22 cellular contexts compared by ENCODE assay signal in genomic region chr10:66783296-66783695, GRCh38.
A peak's percentile ranks its signal among the peaks of the same experiment; 100 is the strongest.
DNase-seq lines count a peak whose midpoint lies in the region; ATAC-seq and TF ChIP-seq lines count a peak whose summit lies in the region.
"Had no signal": no experiment of that assay in that cellular context is flagged by ENCODE, and none has a peak within 500 bp of the region (broad histone marks: within the 10 kb centered on the region; RNA-seq: fewer than 3 reads in every experiment).

No MANE protein-coding gene starts in this region.

- H3K4me3 ChIP-seq in RWPE2 (ENCODE audit: severe bottlenecking): no peak overlapping the region
- H3K4me3 ChIP-seq in fibroblast of the aortic adventitia (ENCODE audit: low read depth, low read length): no peak overlapping the region
- no peak overlapping the region for H3K4me3 ChIP-seq in skeletal muscle cell (ENCODE audit: low read depth, low read length)
- H3K4me3 ChIP-seq: tibial nerve had no signal

- H3K27ac ChIP-seq in RWPE2 (ENCODE audit: poor library complexity, severe bottlenecking): no peak overlapping the region
- H3K27ac ChIP-seq: tibial nerve had no signal

- intact Hi-C loops in activated T-helper 2 cell treated with anti-CD3 and anti-CD28 coated beads, Interferon-gamma antibody, Interleukin-2, Interleukin-4, amounts not matched to agents 10 μg/mL and 5 μg/mL and 100 μg/mL, durations not matched to agents 14 hours and 24 hours and 36 hours (cut with micrococcal nuclease): no loop called here

- ATAC-seq in RWPE2 (ENCODE audit: low read depth) (peak; percentile 35; the same call in 1 of the 3 replicates), GM21619 (IDR thresholded peaks at IDR 0.05; ENCODE audit: unreplicated experiment) (no peak), HG03196 (IDR thresholded peaks at IDR 0.05; ENCODE audit: unreplicated experiment) (no peak)
- ATAC-seq: activated CD8-positive, alpha-beta memory T cell treated with anti-CD3 and anti-CD28 coated beads, Interleukin-2, amount 10 ng/mL, durations not matched to agents 7 days and 5 days; left cardiac atrium; natural killer cell treated with Interleukin-12 subunit alpha and Interleukin-12 subunit beta and Interleukin-15 and Interleukin-18, amount 100 ng/mL, for 72 hours; stimulated activated naive CD8-positive, alpha-beta T cell treated with anti-CD3 and anti-CD28 coated beads, Interleukin-15, Interleukin-2, amounts not matched to agents 100 U/mL and 50 U/mL, for 24 hours had no signal

- H3K9me3 Mint-ChIP-seq in activated T-helper 2 cell treated with anti-CD3 and anti-CD28 coated beads, Interferon-gamma antibody, Interleukin-2, Interleukin-4, amounts not matched to agents 10 μg/mL and 5 μg/mL and 100 μg/mL, durations not matched to agents 14 hours and 24 hours and 36 hours: no peaks in the 10 kb centered on the region
- H3K9me3 Mint-ChIP-seq: activated CD4-positive, alpha-beta T cell treated with anti-CD3 and anti-CD28 coated beads, Interleukin-2, amount 10 ng/mL, durations not matched to agents 24 days and 14 days; activated naive CD8-positive, alpha-beta T cell treated with anti-CD3 and anti-CD28 coated beads, Interleukin-2, amount 10 ng/mL, durations not matched to agents 7 days and 5 days had no signal

- H3K4me1 ChIP-seq in RWPE2 (ENCODE audit: insufficient read depth, poor library complexity, severe bottlenecking): no peaks in the 10 kb centered on the region
- H3K4me1 ChIP-seq: tibial nerve had no signal

- TF ChIP-seq CTCF in RWPE2 (IDR thresholded peaks at IDR 0.05; ENCODE audit: poor library complexity, severe bottlenecking): no peak
- no peak for TF ChIP-seq CTCF in fibroblast of the aortic adventitia (IDR thresholded peaks at IDR 0.05; ENCODE audit: insufficient read depth, low read length)

- no peaks in the 10 kb centered on the region for H3K36me3 Mint-ChIP-seq in activated T-helper 2 cell treated with anti-CD3 and anti-CD28 coated beads, Interferon-gamma antibody, Interleukin-2, Interleukin-4, amounts not matched to agents 10 μg/mL and 5 μg/mL and 100 μg/mL, durations not matched to agents 14 hours and 24 hours and 36 hours (ENCODE audit: low read depth)
- H3K36me3 Mint-ChIP-seq: activated CD8-positive, alpha-beta memory T cell treated with anti-CD3 and anti-CD28 coated beads, Interleukin-2, amount 10 ng/mL, durations not matched to agents 7 days and 5 days; activated naive CD8-positive, alpha-beta T cell treated with anti-CD3 and anti-CD28 coated beads, Interleukin-2, amount 10 ng/mL, durations not matched to agents 7 days and 5 days; natural killer cell treated with Interleukin-12 subunit alpha and Interleukin-12 subunit beta and Interleukin-15 and Interleukin-18, amount 100 ng/mL, for 72 hours had no signal

- peak; percentile 45 for DNase-seq in GM03348 (ENCODE audit: low spot score)
- DNase-seq in RWPE2 (ENCODE audit: low spot score): no peak
- peak; percentile 24 for DNase-seq in fibroblast of the aortic adventitia (ENCODE audit: low read depth)
- peak; percentile 49 for DNase-seq in skeletal muscle cell (ENCODE audit: low read depth)
- DNase-seq in activated T-helper 2 cell treated with anti-CD3 and anti-CD28 coated beads, Interferon-gamma antibody, Interleukin-2, Interleukin-4, amounts not matched to agents 10 μg/mL and 5 μg/mL and 100 μg/mL, durations not matched to agents 14 hours and 24 hours and 36 hours (ENCODE audit: low spot score): no peak
- no peak for DNase-seq in HCEC 1CT
- DNase-seq: activated CD4-positive, alpha-beta T cell treated with anti-CD3 and anti-CD28 coated beads, Interleukin-2, amount 10 ng/mL, durations not matched to agents 24 days and 14 days; activated CD8-positive, alpha-beta memory T cell treated with anti-CD3 and anti-CD28 coated beads, Interleukin-2, amount 10 ng/mL, durations not matched to agents 7 days and 5 days; activated naive CD8-positive, alpha-beta T cell treated with anti-CD3 and anti-CD28 coated beads, Interleukin-2, amount 10 ng/mL, durations not matched to agents 7 days and 5 days; DMS53; left cardiac atrium; NCI-H1436 treated with DMSO at 0.1 percent for 48 hours; NCI-H2171; NCI-H526; small intestine; stimulated activated CD4-positive, alpha-beta T cell treated with anti-CD3 and anti-CD28 coated beads, Interleukin-2, amount 100 ng/mL, for 48 hours; stimulated activated naive CD8-positive, alpha-beta T cell treated with anti-CD3 and anti-CD28 coated beads, Interleukin-15, Interleukin-2, amounts not matched to agents 100 U/mL and 50 U/mL, for 24 hours had no signal

- no peaks in the 10 kb centered on the region for H3K27me3 Mint-ChIP-seq in activated T-helper 2 cell treated with anti-CD3 and anti-CD28 coated beads, Interferon-gamma antibody, Interleukin-2, Interleukin-4, amounts not matched to agents 10 μg/mL and 5 μg/mL and 100 μg/mL, durations not matched to agents 14 hours and 24 hours and 36 hours (ENCODE audit: low read depth)
- H3K27me3 Mint-ChIP-seq: activated CD4-positive, alpha-beta T cell treated with anti-CD3 and anti-CD28 coated beads, Interleukin-2, amount 10 ng/mL, durations not matched to agents 24 days and 14 days; activated CD8-positive, alpha-beta memory T cell treated with anti-CD3 and anti-CD28 coated beads, Interleukin-2, amount 10 ng/mL, durations not matched to agents 7 days and 5 days; activated naive CD8-positive, alpha-beta T cell treated with anti-CD3 and anti-CD28 coated beads, Interleukin-2, amount 10 ng/mL, durations not matched to agents 7 days and 5 days; dendritic cell treated with granulocyte-macrophage colony-stimulating factor and Interleukin-4, amounts not matched to agents 40 ng/mL and 50 ng/mL, for 4 days; natural killer cell treated with Interleukin-12 subunit alpha and Interleukin-12 subunit beta and Interleukin-15 and Interleukin-18, amount 100 ng/mL, for 72 hours had no signal

- H3K27ac Mint-ChIP-seq in activated T-helper 2 cell treated with anti-CD3 and anti-CD28 coated beads, Interferon-gamma antibody, Interleukin-2, Interleukin-4, amounts not matched to agents 10 μg/mL and 5 μg/mL and 100 μg/mL, durations not matched to agents 14 hours and 24 hours and 36 hours: no peak overlapping the region
- H3K27ac Mint-ChIP-seq: activated CD4-positive, alpha-beta T cell treated with anti-CD3 and anti-CD28 coated beads, Interleukin-2, amount 10 ng/mL, durations not matched to agents 24 days and 14 days; activated CD8-positive, alpha-beta memory T cell treated with anti-CD3 and anti-CD28 coated beads, Interleukin-2, amount 10 ng/mL, durations not matched to agents 7 days and 5 days; activated naive CD8-positive, alpha-beta T cell treated with anti-CD3 and anti-CD28 coated beads, Interleukin-2, amount 10 ng/mL, durations not matched to agents 7 days and 5 days; dendritic cell treated with granulocyte-macrophage colony-stimulating factor and Interleukin-4, amounts not matched to agents 40 ng/mL and 50 ng/mL, for 4 days; natural killer cell treated with Interleukin-12 subunit alpha and Interleukin-12 subunit beta and Interleukin-15 and Interleukin-18, amount 100 ng/mL, for 72 hours had no signal

- no peak overlapping the region for H3K4me3 Mint-ChIP-seq in activated T-helper 2 cell treated with anti-CD3 and anti-CD28 coated beads, Interferon-gamma antibody, Interleukin-2, Interleukin-4, amounts not matched to agents 10 μg/mL and 5 μg/mL and 100 μg/mL, durations not matched to agents 14 hours and 24 hours and 36 hours (ENCODE audit: low read depth)
- H3K4me3 Mint-ChIP-seq: activated CD4-positive, alpha-beta T cell treated with anti-CD3 and anti-CD28 coated beads, Interleukin-2, amount 10 ng/mL, durations not matched to agents 24 days and 14 days; activated CD8-positive, alpha-beta memory T cell treated with anti-CD3 and anti-CD28 coated beads, Interleukin-2, amount 10 ng/mL, durations not matched to agents 7 days and 5 days; activated naive CD8-positive, alpha-beta T cell treated with anti-CD3 and anti-CD28 coated beads, Interleukin-2, amount 10 ng/mL, durations not matched to agents 7 days and 5 days; dendritic cell treated with granulocyte-macrophage colony-stimulating factor and Interleukin-4, amounts not matched to agents 40 ng/mL and 50 ng/mL, for 4 days; natural killer cell treated with Interleukin-12 subunit alpha and Interleukin-12 subunit beta and Interleukin-15 and Interleukin-18, amount 100 ng/mL, for 72 hours had no signal

- H3K4me1 Mint-ChIP-seq in activated T-helper 2 cell treated with anti-CD3 and anti-CD28 coated beads, Interferon-gamma antibody, Interleukin-2, Interleukin-4, amounts not matched to agents 10 μg/mL and 5 μg/mL and 100 μg/mL, durations not matched to agents 14 hours and 24 hours and 36 hours (ENCODE audit: low read depth): no peaks in the 10 kb centered on the region
- H3K4me1 Mint-ChIP-seq: activated CD4-positive, alpha-beta T cell treated with anti-CD3 and anti-CD28 coated beads, Interleukin-2, amount 10 ng/mL, durations not matched to agents 24 days and 14 days; activated CD8-positive, alpha-beta memory T cell treated with anti-CD3 and anti-CD28 coated beads, Interleukin-2, amount 10 ng/mL, durations not matched to agents 7 days and 5 days; activated naive CD8-positive, alpha-beta T cell treated with anti-CD3 and anti-CD28 coated beads, Interleukin-2, amount 10 ng/mL, durations not matched to agents 7 days and 5 days had no signal

- H3K9me3 ChIP-seq in RWPE2 (ENCODE audit: severe bottlenecking): no peaks in the 10 kb centered on the region
- H3K9me3 ChIP-seq: tibial nerve had no signal

- no peaks in the 10 kb centered on the region for H3K36me3 ChIP-seq in RWPE2 (ENCODE audit: low read depth)
- H3K36me3 ChIP-seq: tibial nerve had no signal

- no peaks in the 10 kb centered on the region for H3K27me3 ChIP-seq in RWPE2 (ENCODE audit: insufficient read depth, poor library complexity, severe bottlenecking)
- H3K27me3 ChIP-seq: tibial nerve had no signal

Comparison
In these comparisons a context has a peak if more than half of its experiments do, and no peak if none do; other contexts are left out.
1. DNase-seq: peak in GM03348 (single experiment), fibroblast of the aortic adventitia (single experiment) and skeletal muscle cell (single experiment); none in RWPE2 (single experiment), activated T-helper 2 cell treated with anti-CD3 and anti-CD28 coated beads, Interferon-gamma antibody, Interleukin-2, Interleukin-4, amounts not matched to agents 10 μg/mL and 5 μg/mL and 100 μg/mL, durations not matched to agents 14 hours and 24 hours and 36 hours (single experiment) and HCEC 1CT (single experiment).